Comparison of ENCODE assay signal across 14 cellular contexts in the genomic region with DNA sequence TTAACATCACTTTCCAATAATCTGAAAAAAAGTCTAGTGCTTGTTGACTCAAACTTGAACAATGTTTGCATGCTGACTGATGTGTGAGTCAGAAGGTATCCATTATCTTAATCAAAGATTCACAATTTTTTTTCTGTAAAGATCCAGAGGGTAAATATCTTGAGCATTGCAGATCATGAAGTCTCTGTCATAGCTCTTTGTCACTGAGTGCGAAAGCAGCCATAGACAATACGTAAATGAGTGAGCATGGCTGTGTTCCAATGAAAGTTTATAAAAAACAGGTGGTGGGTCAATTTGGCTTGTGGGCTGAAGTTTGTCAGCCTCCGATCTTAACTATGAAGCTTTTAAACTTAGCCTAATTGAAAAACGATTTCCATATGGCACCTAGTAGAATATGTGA. TPM values are rescaled to one million over a fixed set of nuclear protein-coding genes. Genes with fewer than 3 reads are reported as not detected.
DNase-seq lines count a peak whose midpoint lies in the region; ATAC-seq and TF ChIP-seq lines count a peak whose summit lies in the region.
"Had no signal": no experiment of that assay in that cellular context is flagged by ENCODE, and none has a peak within 500 bp of the region (broad histone marks: within the 10 kb centered on the region; RNA-seq: fewer than 3 reads in every experiment).

No MANE protein-coding gene starts in this region.

- H3K4me3 ChIP-seq in HCT116 (replicated peaks in 1 of 2; ENCODE audit: low read depth in 1 of 2, low read length in 2 of 2) (peak overlapping the region; percentile 16 to 46), MM.1S (ENCODE audit: low read length) (no peak overlapping the region)
- H3K4me3 ChIP-seq: BLaER1, cardiac muscle cell had no signal

- H4K20me1 ChIP-seq in HCT116 (ENCODE audit: insufficient read depth) = no peaks in the 10 kb centered on the region
- no peaks in the 10 kb centered on the region for H4K20me1 ChIP-seq in MM.1S (ENCODE audit: insufficient read depth, low read length)
- H4K20me1 ChIP-seq: BLaER1 had no signal

- no peaks in the 10 kb centered on the region for H3K79me2 ChIP-seq in HCT116 (ENCODE audit: insufficient read depth, low read length)
- no peaks in the 10 kb centered on the region for H3K79me2 ChIP-seq in MM.1S (ENCODE audit: low read length)

- H2AFZ ChIP-seq in HCT116 (ENCODE audit: low read depth, low read length, poor library complexity, severe bottlenecking) (no peak overlapping the region), MM.1S (ENCODE audit: low read length) (no peak overlapping the region)

- in situ Hi-C loops in ACHN (cut with HindIII; ENCODE audit: low pct_ligation_motif_present, low pct_unique_long_range_greater_than_20kb, low sequenced_read_pairs) = no loop called here

- ATAC-seq in HCT116 (peak; percentile 80), HG03469 (IDR thresholded peaks at IDR 0.05; ENCODE audit: unreplicated experiment) (no peak), omental fat pad (ENCODE audit: low FRiP score) (no peak)

- TF ChIP-seq CTCF in HCT116 (IDR thresholded peaks at IDR 0.05 in 2 of 3, conservative IDR thresholded peaks at IDR 0.05 in 1 of 3; ENCODE audit: borderline replicate concordance in 1 of 3, insufficient read depth in 1 of 3, low read depth in 2 of 3, low read length in 2 of 3) = no peak
- TF ChIP-seq CTCF in omental fat pad (IDR thresholded peaks at IDR 0.05) = no peak
- no peak for TF ChIP-seq CTCF in MM.1S (IDR thresholded peaks at IDR 0.05; ENCODE audit: low read length)

- peak overlapping the region; percentile 25; the same call in 1 of the 2 replicates for H3K9ac ChIP-seq in HCT116 (ENCODE audit: low read length)
- H3K9ac ChIP-seq in MM.1S (ENCODE audit: low read length) = no peak overlapping the region
- H3K9ac ChIP-seq: BLaER1 had no signal

- peak overlapping the region; percentile 84 for H3K4me2 ChIP-seq in HCT116 (ENCODE audit: low read length)
- H3K4me2 ChIP-seq in MM.1S (ENCODE audit: low read depth, low read length) = no peak overlapping the region
- H3K4me2 ChIP-seq: BLaER1 had no signal

- DNase-seq in ACHN (peak; percentile 54), HCT116 (ENCODE audit: low read depth, low spot score) (peak; percentile 69), SW 1271 (lab: John Stamatoyannopoulos, UW) (peak; percentile 5 to 23), fibroblast of the conjunctiva (ENCODE audit: low read depth) (peak; percentile 4), DMS114 treated with DMSO at 0.1 percent for 48 hours (lab: John Stamatoyannopoulos, UW; ENCODE audit: unreplicated experiment) (no peak), omental fat pad (ENCODE audit: low spot score) (no peak), MM.1S (no peak)
- DNase-seq: activated CD4-positive, CD25-positive, alpha-beta regulatory T cell; GOT3; NCI-H345; SHP77 treated with DMSO at 0.1 percent for 48 hours had no signal

- intact Hi-C loops in HCT116 (cut with micrococcal nuclease) = loop anchor here (5.0 kb wide), 1 partner anchor 35 kb away; the partner anchor contains the start of gene NHS

- no peaks in the 10 kb centered on the region for H3K9me3 ChIP-seq in HCT116 (ENCODE audit: control insufficient read depth in 1 of 2, insufficient read depth in 1 of 2, low read depth in 1 of 2, low read length in 2 of 2)
- no peaks in the 10 kb centered on the region for H3K9me3 ChIP-seq in MM.1S (replicated peaks; ENCODE audit: insufficient read depth, low read length)
- H3K9me3 ChIP-seq: BLaER1 had no signal

- H3K27me3 ChIP-seq in HCT116 (ENCODE audit: insufficient read depth, low read length) (no peaks in the 10 kb centered on the region), MM.1S (replicated peaks; ENCODE audit: insufficient read depth, low read length) (no peaks in the 10 kb centered on the region)
- H3K27me3 ChIP-seq: cardiac muscle cell had no signal

- H3K27ac ChIP-seq in HCT116 (ENCODE audit: low read depth, low read length) = peak overlapping the region; percentile 49; the same call in 1 of the 2 replicates
- no peak overlapping the region for H3K27ac ChIP-seq in MM.1S (ENCODE audit: low read length)
- H3K27ac ChIP-seq: BLaER1, cardiac muscle cell had no signal

- CTCF ChIA-PET in HCT116 (lab: Charles Lee) = no interaction called here

- no TSS peak for BruUV-seq in HCT116 (replicated peaks; lab: Mats Ljungman, UMichigan)

- H3K4me1 ChIP-seq in HCT116 (ENCODE audit: control insufficient read depth in 1 of 2, insufficient read depth in 2 of 2, low read length in 2 of 2) (peaks cover 26 to 63% of the 10 kb centered on the region in 2 experiments), MM.1S (ENCODE audit: low read length) (no peaks in the 10 kb centered on the region)
- H3K4me1 ChIP-seq: BLaER1 had no signal

- H3F3A ChIP-seq in MM.1S (ENCODE audit: insufficient read depth, low read length) = no peaks in the 10 kb centered on the region

- TF ChIP-seq POLR2A in HCT116 (IDR thresholded peaks at IDR 0.05; ENCODE audit: borderline replicate concordance, extremely low read depth, insufficient read depth, insufficient read length) = no peak

- H3K36me3 ChIP-seq in HCT116 (ENCODE audit: control insufficient read depth in 1 of 2, insufficient read depth in 2 of 2, low read length in 2 of 2) = no peaks in the 10 kb centered on the region
- no peaks in the 10 kb centered on the region for H3K36me3 ChIP-seq in MM.1S (replicated peaks; ENCODE audit: insufficient read depth, low read length)
- H3K36me3 ChIP-seq: BLaER1, cardiac muscle cell had no signal

- POLR2A ChIA-PET in HCT116 (lab: Charles Lee) = no interaction called here

- H3K9me2 ChIP-seq in HCT116 (ENCODE audit: insufficient read depth) (no peaks in the 10 kb centered on the region), MM.1S (replicated peaks; ENCODE audit: insufficient read depth, low read length) (no peaks in the 10 kb centered on the region)

- TF ChIP-seq RAD21 in HCT116 (IDR thresholded peaks at IDR 0.05; ENCODE audit: low read depth) = no peak

- RAD21 ChIA-PET in HCT116 (lab: Charles Lee; ENCODE audit: low non-redundant PET in 1 of 2, low total read pairs in 2 of 2, uncharacterized antibody in 2 of 2, unreplicated experiment in 2 of 2) = no interaction called here

TF ChIP-seq in HCT116, 20 proteins besides CTCF, POLR2A, EP300 and RAD21 (continues in another document):
- TF ChIP-seq SIN3A (IDR thresholded peaks at IDR 0.05; ENCODE audit: low read depth) (no peak; the same call in 1 of the 2 replicates), FOSL1 (IDR thresholded peaks at IDR 0.05; ENCODE audit: low read depth) (peak; percentile 91), CBX3 (IDR thresholded peaks at IDR 0.05; ENCODE audit: low read depth) (0 out of 2 replicates have a peak, but pooled peaks have one; percentile 18), SRF (IDR thresholded peaks at IDR 0.05; ENCODE audit: low read depth) (peak; percentile 58), POLR2AphosphoS5 (IDR thresholded peaks at IDR 0.05; ENCODE audit: low read depth, low read length) (no peak), MAX (IDR thresholded peaks at IDR 0.05) (peak; percentile 49; the same call in 1 of the 2 replicates), REST (IDR thresholded peaks at IDR 0.05; ENCODE audit: low read depth) (no peak), ATF3 (IDR thresholded peaks at IDR 0.05) (no peak), ZNF274 (IDR thresholded peaks at IDR 0.05; ENCODE audit: low read depth, low read length) (no peak), ELF1 (IDR thresholded peaks at IDR 0.05; ENCODE audit: borderline replicate concordance, low read depth) (no peak), YY1 (IDR thresholded peaks at IDR 0.05; ENCODE audit: extremely low read depth, insufficient replicate concordance, low read depth, low read length) (no peak)

RNA-seq across cellular contexts. Expression of gene NHS, which starts 37.7 kb away (rescaled TPM):
- total RNA-seq in HCT116 (2021; ENCODE audit: unreplicated experiment) = 5.7 TPM
- 1.6 and 2.3 TPM in 2 replicates for polyA plus RNA-seq in HCT116 (2012)
- 1 to 10 TPM; 4.0 to 9.7 (median 7.6) TPM for total RNA-seq in omental fat pad

Comparison
In these comparisons a context has a peak if more than half of its experiments do, and no peak if none do; other contexts are left out.
1. DNase-seq: peak in ACHN (single experiment), HCT116 (single experiment), SW 1271 (2 of 2) and fibroblast of the conjunctiva (single experiment); none in DMS114 treated with DMSO at 0.1 percent for 48 hours (single experiment), omental fat pad (single experiment) and MM.1S (single experiment).